In genomic region chr6:4018194-4019111, GRCh38 we compare ENCODE assay signal across 1 cellular context.
TF ChIP-seq lines count a peak whose summit lies in the region.

No MANE protein-coding gene starts in this region.

TF ChIP-seq in HepG2, 621 proteins besides CTCF, POLR2A, EP300 and RAD21 (continued from another document and continues in another):
- TF ChIP-seq THRA (CRISPR knock-in tag; IDR thresholded peaks at IDR 0.05; ENCODE audit: borderline replicate concordance): peak; percentile 43
- peak; percentile 93 for TF ChIP-seq ZNF746 (CRISPR knock-in tag; IDR thresholded peaks at IDR 0.05)
- TF ChIP-seq MIER2 (CRISPR knock-in tag; IDR thresholded peaks at IDR 0.05): peak; percentile 72; the same call in 1 of the 2 replicates
- peak; percentile 79 for TF ChIP-seq ZNF777 (CRISPR knock-in tag; IDR thresholded peaks at IDR 0.05)
- peak; percentile 58; the same call in 1 of the 2 replicates for TF ChIP-seq ZNF12 (CRISPR knock-in tag; IDR thresholded peaks at IDR 0.05)
- TF ChIP-seq AKNA (CRISPR knock-in tag; IDR thresholded peaks at IDR 0.05; ENCODE audit: borderline replicate concordance): 0 out of 2 replicates have a peak, but pooled peaks have one; percentile 13
- peak; percentile 55 for TF ChIP-seq ATF7 (IDR thresholded peaks at IDR 0.05)
- TF ChIP-seq ATF7 (CRISPR knock-in tag; IDR thresholded peaks at IDR 0.05): peak; percentile 80
- TF ChIP-seq ZNF331 (CRISPR knock-in tag; IDR thresholded peaks at IDR 0.05): peak; percentile 74
- no peak for TF ChIP-seq GRHL1 (CRISPR knock-in tag; conservative IDR thresholded peaks at IDR 0.05)
- peak; percentile 81 for TF ChIP-seq GATAD1 (CRISPR knock-in tag; IDR thresholded peaks at IDR 0.05)
- no peak for TF ChIP-seq ZNF850 (CRISPR knock-in tag; conservative IDR thresholded peaks at IDR 0.05)
- no peak for TF ChIP-seq ZNF382 (CRISPR knock-in tag; IDR thresholded peaks at IDR 0.05; ENCODE audit: borderline replicate concordance)
- TF ChIP-seq HDAC2 (CRISPR knock-in tag; IDR thresholded peaks at IDR 0.05): peak; percentile 77
- TF ChIP-seq MNT (IDR thresholded peaks at IDR 0.05): peak; percentile 53
- TF ChIP-seq ZNF639 (CRISPR knock-in tag; conservative IDR thresholded peaks at IDR 0.05): peak; percentile 67; the same call in 1 of the 2 replicates
- TF ChIP-seq STAG1 (CRISPR knock-in tag; IDR thresholded peaks at IDR 0.05): no peak
- TF ChIP-seq ZNF703 (CRISPR knock-in tag; IDR thresholded peaks at IDR 0.05; ENCODE audit: borderline replicate concordance): peak; percentile 94
- TF ChIP-seq ATF5 (CRISPR knock-in tag; IDR thresholded peaks at IDR 0.05; ENCODE audit: low read depth): peak; percentile 93; the same call in 1 of the 2 replicates
- no peak for TF ChIP-seq GTF2F1 (IDR thresholded peaks at IDR 0.05; ENCODE audit: low read length)
- no peak for TF ChIP-seq PHF5A (CRISPR knock-in tag; IDR thresholded peaks at IDR 0.05; ENCODE audit: low read depth, unreplicated experiment)
- TF ChIP-seq ZNF7 (CRISPR knock-in tag; IDR thresholded peaks at IDR 0.05): no peak
- TF ChIP-seq ZNF883 (CRISPR knock-in tag; IDR thresholded peaks at IDR 0.05; ENCODE audit: not compliant biosample characterization): peak; percentile 97
- TF ChIP-seq YY1 (IDR thresholded peaks at IDR 0.05; ENCODE audit: insufficient read depth, insufficient replicate concordance, low read depth, low read length): peak; percentile 80
- TF ChIP-seq ZNF766 (CRISPR knock-in tag; IDR thresholded peaks at IDR 0.05; ENCODE audit: borderline replicate concordance): peak; percentile 87; the same call in 1 of the 2 replicates
- no peak for TF ChIP-seq ZBTB40 (IDR thresholded peaks at IDR 0.05)
- peak; percentile 95 for TF ChIP-seq ZBTB40 (CRISPR knock-in tag; IDR thresholded peaks at IDR 0.05)
- TF ChIP-seq BCL6 (CRISPR knock-in tag; IDR thresholded peaks at IDR 0.05): peak; percentile 48
- peak; percentile 83 for TF ChIP-seq PATZ1 (CRISPR knock-in tag; IDR thresholded peaks at IDR 0.05)
- peak; percentile 93 for TF ChIP-seq ZNF781 (CRISPR knock-in tag; IDR thresholded peaks at IDR 0.05; ENCODE audit: borderline replicate concordance, not compliant biosample characterization)
